In the genomic region with DNA sequence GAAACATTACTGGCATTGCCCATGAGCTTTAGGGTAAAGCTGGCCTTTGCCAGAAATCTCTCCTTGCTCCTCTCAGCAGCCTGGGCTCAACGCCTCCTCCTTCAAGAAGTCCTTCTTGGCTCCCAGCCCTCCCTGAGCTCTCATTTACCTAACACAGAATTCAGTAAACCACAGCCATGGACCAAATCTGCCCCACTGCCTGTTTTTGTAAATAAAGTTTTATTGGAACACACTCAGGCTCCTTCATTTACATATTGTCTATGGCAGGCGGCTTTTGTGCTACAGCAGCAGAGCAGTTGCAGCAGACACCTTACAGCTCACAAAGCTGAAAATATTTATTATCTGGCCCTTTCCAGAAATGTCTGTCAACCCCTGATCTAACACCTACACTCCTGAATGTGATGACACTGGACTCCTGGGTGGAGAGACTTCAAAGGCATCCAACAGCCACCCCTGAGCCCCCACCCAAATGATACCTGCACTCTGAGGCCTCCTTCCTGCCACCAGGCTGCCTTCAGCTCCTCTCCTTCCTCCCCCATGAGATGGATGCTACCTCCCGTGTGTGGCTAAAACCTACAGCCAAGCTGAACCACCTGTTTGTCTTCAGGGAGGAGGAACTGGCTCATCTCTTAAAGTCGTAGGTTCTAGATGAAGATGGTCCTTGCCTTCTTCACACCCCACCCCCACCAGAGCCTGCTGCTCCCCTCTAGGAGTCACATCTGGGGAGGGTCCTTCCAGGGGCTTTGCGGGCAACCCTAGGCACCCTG, we compare ENCODE assay signal across 1 cellular context.
TF ChIP-seq lines count a peak whose summit lies in the region.

No MANE protein-coding gene starts in this region.

TF ChIP-seq in GM23338, 12 proteins besides CTCF, POLR2A, EP300 and RAD21 (continued from another document):
- TF ChIP-seq, protein P1, sequence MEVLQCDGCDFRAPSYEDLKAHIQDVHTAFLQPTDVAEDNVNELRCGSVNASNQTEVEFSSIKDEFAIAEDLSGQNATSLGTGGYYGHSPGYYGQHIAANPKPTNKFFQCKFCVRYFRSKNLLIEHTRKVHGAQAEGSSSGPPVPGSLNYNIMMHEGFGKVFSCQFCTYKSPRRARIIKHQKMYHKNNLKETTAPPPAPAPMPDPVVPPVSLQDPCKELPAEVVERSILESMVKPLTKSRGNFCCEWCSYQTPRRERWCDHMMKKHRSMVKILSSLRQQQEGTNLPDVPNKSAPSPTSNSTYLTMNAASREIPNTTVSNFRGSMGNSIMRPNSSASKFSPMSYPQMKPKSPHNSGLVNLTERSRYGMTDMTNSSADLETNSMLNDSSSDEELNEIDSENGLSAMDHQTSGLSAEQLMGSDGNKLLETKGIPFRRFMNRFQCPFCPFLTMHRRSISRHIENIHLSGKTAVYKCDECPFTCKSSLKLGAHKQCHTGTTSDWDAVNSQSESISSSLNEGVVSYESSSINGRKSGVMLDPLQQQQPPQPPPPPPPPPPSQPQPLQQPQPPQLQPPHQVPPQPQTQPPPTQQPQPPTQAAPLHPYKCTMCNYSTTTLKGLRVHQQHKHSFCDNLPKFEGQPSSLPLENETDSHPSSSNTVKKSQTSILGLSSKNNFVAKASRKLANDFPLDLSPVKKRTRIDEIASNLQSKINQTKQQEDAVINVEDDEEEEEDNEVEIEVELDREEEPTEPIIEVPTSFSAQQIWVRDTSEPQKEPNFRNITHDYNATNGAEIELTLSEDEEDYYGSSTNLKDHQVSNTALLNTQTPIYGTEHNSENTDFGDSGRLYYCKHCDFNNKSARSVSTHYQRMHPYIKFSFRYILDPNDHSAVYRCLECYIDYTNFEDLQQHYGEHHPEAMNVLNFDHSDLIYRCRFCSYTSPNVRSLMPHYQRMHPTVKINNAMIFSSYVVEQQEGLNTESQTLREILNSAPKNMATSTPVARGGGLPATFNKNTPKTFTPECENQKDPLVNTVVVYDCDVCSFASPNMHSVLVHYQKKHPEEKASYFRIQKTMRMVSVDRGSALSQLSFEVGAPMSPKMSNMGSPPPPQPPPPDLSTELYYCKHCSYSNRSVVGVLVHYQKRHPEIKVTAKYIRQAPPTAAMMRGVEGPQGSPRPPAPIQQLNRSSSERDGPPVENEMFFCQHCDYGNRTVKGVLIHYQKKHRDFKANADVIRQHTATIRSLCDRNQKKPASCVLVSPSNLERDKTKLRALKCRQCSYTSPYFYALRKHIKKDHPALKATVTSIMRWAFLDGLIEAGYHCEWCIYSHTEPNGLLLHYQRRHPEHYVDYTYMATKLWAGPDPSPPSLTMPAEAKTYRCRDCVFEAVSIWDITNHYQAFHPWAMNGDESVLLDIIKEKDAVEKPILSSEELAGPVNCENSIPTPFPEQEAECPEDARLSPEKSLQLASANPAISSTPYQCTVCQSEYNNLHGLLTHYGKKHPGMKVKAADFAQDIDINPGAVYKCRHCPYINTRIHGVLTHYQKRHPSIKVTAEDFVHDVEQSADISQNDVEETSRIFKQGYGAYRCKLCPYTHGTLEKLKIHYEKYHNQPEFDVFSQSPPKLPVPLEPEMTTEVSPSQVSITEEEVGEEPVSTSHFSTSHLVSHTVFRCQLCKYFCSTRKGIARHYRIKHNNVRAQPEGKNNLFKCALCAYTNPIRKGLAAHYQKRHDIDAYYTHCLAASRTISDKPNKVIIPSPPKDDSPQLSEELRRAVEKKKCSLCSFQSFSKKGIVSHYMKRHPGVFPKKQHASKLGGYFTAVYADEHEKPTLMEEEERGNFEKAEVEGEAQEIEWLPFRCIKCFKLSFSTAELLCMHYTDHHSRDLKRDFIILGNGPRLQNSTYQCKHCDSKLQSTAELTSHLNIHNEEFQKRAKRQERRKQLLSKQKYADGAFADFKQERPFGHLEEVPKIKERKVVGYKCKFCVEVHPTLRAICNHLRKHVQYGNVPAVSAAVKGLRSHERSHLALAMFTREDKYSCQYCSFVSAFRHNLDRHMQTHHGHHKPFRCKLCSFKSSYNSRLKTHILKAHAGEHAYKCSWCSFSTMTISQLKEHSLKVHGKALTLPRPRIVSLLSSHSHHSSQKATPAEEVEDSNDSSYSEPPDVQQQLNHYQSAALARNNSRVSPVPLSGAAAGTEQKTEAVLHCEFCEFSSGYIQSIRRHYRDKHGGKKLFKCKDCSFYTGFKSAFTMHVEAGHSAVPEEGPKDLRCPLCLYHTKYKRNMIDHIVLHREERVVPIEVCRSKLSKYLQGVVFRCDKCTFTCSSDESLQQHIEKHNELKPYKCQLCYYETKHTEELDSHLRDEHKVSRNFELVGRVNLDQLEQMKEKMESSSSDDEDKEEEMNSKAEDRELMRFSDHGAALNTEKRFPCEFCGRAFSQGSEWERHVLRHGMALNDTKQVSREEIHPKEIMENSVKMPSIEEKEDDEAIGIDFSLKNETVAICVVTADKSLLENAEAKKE (CRISPR knock-in tag; IDR thresholded peaks at IDR 0.05) = no peak
- TF ChIP-seq CREB1 (CRISPR knock-in tag; IDR thresholded peaks at IDR 0.05; ENCODE audit: low read depth) (no peak), ZNF114 (CRISPR knock-in tag; IDR thresholded peaks at IDR 0.05) (no peak), NANOG (IDR thresholded peaks at IDR 0.05; ENCODE audit: borderline replicate concordance) (no peak), ZNF331 (CRISPR knock-in tag; IDR thresholded peaks at IDR 0.05; ENCODE audit: low read depth) (no peak), JUNB (IDR thresholded peaks at IDR 0.05; ENCODE audit: unreplicated experiment) (no peak)
